In the genomic region with DNA sequence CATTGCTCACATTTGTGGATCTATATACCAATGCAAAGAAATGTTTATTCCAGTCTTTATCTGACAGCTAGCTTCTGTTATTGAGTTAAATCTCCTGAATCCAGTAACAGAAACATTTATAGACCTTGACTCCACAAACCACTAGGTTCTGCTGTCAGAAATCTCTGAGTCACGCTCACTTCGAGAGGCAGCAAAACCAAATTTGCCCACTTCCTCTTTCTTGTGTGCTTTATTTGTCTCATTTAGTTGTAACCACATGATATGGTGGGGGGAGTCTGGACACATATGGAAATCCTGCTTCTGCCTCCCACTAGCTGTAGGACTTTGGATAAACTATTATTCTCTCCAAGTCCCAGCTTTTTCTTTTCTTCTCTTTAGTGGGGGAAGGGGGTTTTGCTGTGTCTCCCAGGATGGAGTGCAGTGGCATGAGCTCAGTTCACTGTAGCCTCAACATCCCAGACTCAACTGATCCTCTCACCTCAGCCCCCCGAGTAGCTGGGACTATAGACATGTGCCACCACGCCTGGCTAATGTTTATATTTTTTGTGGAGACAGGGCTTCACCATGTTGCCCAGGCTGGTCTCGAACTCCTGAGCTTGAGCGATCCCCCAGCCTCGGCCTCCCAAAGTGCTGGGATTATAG, we compare ENCODE assay signal across 1 cellular context.
TF ChIP-seq lines count a peak whose summit lies in the region.

No MANE protein-coding gene starts in this region.

TF ChIP-seq in GM12878, 131 proteins besides CTCF, POLR2A, EP300 and RAD21 (continued from another document):
- TF ChIP-seq NRF1 (conservative IDR thresholded peaks at IDR 0.05; ENCODE audit: low read depth, low read length) (no peak), JUND (IDR thresholded peaks at IDR 0.05; ENCODE audit: low read depth, low read length) (0 out of 2 replicates have a peak, but pooled peaks have one; percentile 32), CREM (IDR thresholded peaks at IDR 0.05; ENCODE audit: low read depth) (peak; percentile 46; the same call in 1 of the 2 replicates), NBN (IDR thresholded peaks at IDR 0.05) (peak; percentile 48; the same call in 1 of the 2 replicates), SRF (IDR thresholded peaks at IDR 0.05; ENCODE audit: low read depth in 2 of 2, low read length in 2 of 2) (peak in 1 of 2 experiments; percentile 74; a peak in 1 of 4 replicates), BACH1 (IDR thresholded peaks at IDR 0.05; ENCODE audit: borderline replicate concordance) (peak; percentile 93; the same call in 1 of the 2 replicates), MYC (IDR thresholded peaks at IDR 0.05; ENCODE audit: insufficient read depth, insufficient read length, insufficient replicate concordance, low read length, severe bottlenecking) (no peak), MTA2 (IDR thresholded peaks at IDR 0.05; ENCODE audit: low read depth) (peak; percentile 95), PML (IDR thresholded peaks at IDR 0.05; ENCODE audit: low read length) (no peak), CHD1 (IDR thresholded peaks at IDR 0.05; ENCODE audit: low read depth, low read length) (no peak), GATAD2B (conservative IDR thresholded peaks at IDR 0.05; ENCODE audit: low read depth) (peak; percentile 62; the same call in 1 of the 2 replicates), BHLHE40 (IDR thresholded peaks at IDR 0.05; ENCODE audit: borderline replicate concordance in 1 of 2, low read depth in 2 of 2, low read length in 1 of 2) (peak; percentile 83 to 86; a peak in 3 of 4 replicates), SPI1 (IDR thresholded peaks at IDR 0.05; ENCODE audit: borderline replicate concordance, insufficient read depth, low read depth, low read length) (peak; percentile 100), POU2F2 (IDR thresholded peaks at IDR 0.05; ENCODE audit: borderline replicate concordance, low read depth, low read length) (peak; percentile 89; the same call in 2 of the 3 replicates), SP1 (IDR thresholded peaks at IDR 0.05; ENCODE audit: low read depth, low read length) (peak; percentile 67), TCF12 (IDR thresholded peaks at IDR 0.05; ENCODE audit: low read depth, low read length) (0 out of 2 replicates have a peak, but pooled peaks have one; percentile 49), SUPT20H (IDR thresholded peaks at IDR 0.05; ENCODE audit: borderline replicate concordance, control insufficient read depth, low read depth, low read length) (no peak), FOXM1 (IDR thresholded peaks at IDR 0.05; ENCODE audit: low read depth, low read length) (peak; percentile 49; the same call in 1 of the 2 replicates), JUNB (IDR thresholded peaks at IDR 0.05) (peak; percentile 51), SMAD1 (IDR thresholded peaks at IDR 0.05; ENCODE audit: low read depth, partially characterized antibody) (no peak), YY1 (IDR thresholded peaks at IDR 0.05; ENCODE audit: low read depth, low read length) (0 out of 2 replicates have a peak, but pooled peaks have one; percentile 12), IRF4 (IDR thresholded peaks at IDR 0.05; ENCODE audit: low read depth, low read length) (peak; percentile 95), IKZF2 (IDR thresholded peaks at IDR 0.05) (peak; percentile 96 to 97), EGR1 (IDR thresholded peaks at IDR 0.05; ENCODE audit: borderline replicate concordance in 1 of 2, low read depth in 2 of 2, low read length in 2 of 2) (no peak), ZNF217 (IDR thresholded peaks at IDR 0.05) (peak; percentile 88; the same call in 1 of the 2 replicates), PAX5 (IDR thresholded peaks at IDR 0.05; ENCODE audit: borderline replicate concordance, low read depth, low read length) (peak; percentile 92), ATF7 (IDR thresholded peaks at IDR 0.05; ENCODE audit: low read depth) (peak; percentile 77), MTA3 (IDR thresholded peaks at IDR 0.05; ENCODE audit: borderline replicate concordance, low read length) (peak; percentile 79; the same call in 1 of the 2 replicates), RAD51 (IDR thresholded peaks at IDR 0.05) (peak; percentile 64), CHD2 (IDR thresholded peaks at IDR 0.05; ENCODE audit: borderline replicate concordance, low read depth, low read length) (peak; percentile 78; the same call in 1 of the 2 replicates), BCL11A (IDR thresholded peaks at IDR 0.05; ENCODE audit: low read depth, low read length) (peak; percentile 97), CBFB (IDR thresholded peaks at IDR 0.05; ENCODE audit: low read depth) (peak; percentile 86), NFIC (IDR thresholded peaks at IDR 0.05; ENCODE audit: low read depth, low read length) (peak; percentile 85), ZNF207 (IDR thresholded peaks at IDR 0.05; ENCODE audit: borderline replicate concordance) (no peak), RUNX3 (IDR thresholded peaks at IDR 0.05; ENCODE audit: low read length) (peak; percentile 97), DPF2 (IDR thresholded peaks at IDR 0.05) (peak; percentile 97), EED (IDR thresholded peaks at IDR 0.05; ENCODE audit: low read depth) (peak; percentile 79), TCF3 (IDR thresholded peaks at IDR 0.05; ENCODE audit: borderline replicate concordance, insufficient read depth, low read depth, low read length) (peak; percentile 66; the same call in 1 of the 2 replicates)
- TF ChIP-seq, protein P1, sequence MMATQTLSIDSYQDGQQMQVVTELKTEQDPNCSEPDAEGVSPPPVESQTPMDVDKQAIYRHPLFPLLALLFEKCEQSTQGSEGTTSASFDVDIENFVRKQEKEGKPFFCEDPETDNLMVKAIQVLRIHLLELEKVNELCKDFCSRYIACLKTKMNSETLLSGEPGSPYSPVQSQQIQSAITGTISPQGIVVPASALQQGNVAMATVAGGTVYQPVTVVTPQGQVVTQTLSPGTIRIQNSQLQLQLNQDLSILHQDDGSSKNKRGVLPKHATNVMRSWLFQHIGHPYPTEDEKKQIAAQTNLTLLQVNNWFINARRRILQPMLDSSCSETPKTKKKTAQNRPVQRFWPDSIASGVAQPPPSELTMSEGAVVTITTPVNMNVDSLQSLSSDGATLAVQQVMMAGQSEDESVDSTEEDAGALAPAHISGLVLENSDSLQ (IDR thresholded peaks at IDR 0.05), result no peak
- TF ChIP-seq, protein P2, sequence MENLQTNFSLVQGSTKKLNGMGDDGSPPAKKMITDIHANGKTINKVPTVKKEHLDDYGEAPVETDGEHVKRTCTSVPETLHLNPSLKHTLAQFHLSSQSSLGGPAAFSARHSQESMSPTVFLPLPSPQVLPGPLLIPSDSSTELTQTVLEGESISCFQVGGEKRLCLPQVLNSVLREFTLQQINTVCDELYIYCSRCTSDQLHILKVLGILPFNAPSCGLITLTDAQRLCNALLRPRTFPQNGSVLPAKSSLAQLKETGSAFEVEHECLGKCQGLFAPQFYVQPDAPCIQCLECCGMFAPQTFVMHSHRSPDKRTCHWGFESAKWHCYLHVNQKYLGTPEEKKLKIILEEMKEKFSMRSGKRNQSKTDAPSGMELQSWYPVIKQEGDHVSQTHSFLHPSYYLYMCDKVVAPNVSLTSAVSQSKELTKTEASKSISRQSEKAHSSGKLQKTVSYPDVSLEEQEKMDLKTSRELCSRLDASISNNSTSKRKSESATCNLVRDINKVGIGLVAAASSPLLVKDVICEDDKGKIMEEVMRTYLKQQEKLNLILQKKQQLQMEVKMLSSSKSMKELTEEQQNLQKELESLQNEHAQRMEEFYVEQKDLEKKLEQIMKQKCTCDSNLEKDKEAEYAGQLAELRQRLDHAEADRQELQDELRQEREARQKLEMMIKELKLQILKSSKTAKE (IDR thresholded peaks at IDR 0.05; ENCODE audit: low read depth, poor library complexity, severe bottlenecking), result peak; percentile 73
- TF ChIP-seq, protein P3, sequence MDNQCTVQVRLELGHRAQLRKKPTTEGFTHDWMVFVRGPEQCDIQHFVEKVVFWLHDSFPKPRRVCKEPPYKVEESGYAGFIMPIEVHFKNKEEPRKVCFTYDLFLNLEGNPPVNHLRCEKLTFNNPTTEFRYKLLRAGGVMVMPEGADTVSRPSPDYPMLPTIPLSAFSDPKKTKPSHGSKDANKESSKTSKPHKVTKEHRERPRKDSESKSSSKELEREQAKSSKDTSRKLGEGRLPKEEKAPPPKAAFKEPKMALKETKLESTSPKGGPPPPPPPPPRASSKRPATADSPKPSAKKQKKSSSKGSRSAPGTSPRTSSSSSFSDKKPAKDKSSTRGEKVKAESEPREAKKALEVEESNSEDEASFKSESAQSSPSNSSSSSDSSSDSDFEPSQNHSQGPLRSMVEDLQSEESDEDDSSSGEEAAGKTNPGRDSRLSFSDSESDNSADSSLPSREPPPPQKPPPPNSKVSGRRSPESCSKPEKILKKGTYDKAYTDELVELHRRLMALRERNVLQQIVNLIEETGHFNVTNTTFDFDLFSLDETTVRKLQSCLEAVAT (IDR thresholded peaks at IDR 0.05), result peak; percentile 53; the same call in 1 of the 2 replicates
- TF ChIP-seq, protein P4, sequence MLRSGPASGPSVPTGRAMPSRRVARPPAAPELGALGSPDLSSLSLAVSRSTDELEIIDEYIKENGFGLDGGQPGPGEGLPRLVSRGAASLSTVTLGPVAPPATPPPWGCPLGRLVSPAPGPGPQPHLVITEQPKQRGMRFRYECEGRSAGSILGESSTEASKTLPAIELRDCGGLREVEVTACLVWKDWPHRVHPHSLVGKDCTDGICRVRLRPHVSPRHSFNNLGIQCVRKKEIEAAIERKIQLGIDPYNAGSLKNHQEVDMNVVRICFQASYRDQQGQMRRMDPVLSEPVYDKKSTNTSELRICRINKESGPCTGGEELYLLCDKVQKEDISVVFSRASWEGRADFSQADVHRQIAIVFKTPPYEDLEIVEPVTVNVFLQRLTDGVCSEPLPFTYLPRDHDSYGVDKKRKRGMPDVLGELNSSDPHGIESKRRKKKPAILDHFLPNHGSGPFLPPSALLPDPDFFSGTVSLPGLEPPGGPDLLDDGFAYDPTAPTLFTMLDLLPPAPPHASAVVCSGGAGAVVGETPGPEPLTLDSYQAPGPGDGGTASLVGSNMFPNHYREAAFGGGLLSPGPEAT (IDR thresholded peaks at IDR 0.05; ENCODE audit: low read depth), result peak; percentile 85
- TF ChIP-seq, protein P5, sequence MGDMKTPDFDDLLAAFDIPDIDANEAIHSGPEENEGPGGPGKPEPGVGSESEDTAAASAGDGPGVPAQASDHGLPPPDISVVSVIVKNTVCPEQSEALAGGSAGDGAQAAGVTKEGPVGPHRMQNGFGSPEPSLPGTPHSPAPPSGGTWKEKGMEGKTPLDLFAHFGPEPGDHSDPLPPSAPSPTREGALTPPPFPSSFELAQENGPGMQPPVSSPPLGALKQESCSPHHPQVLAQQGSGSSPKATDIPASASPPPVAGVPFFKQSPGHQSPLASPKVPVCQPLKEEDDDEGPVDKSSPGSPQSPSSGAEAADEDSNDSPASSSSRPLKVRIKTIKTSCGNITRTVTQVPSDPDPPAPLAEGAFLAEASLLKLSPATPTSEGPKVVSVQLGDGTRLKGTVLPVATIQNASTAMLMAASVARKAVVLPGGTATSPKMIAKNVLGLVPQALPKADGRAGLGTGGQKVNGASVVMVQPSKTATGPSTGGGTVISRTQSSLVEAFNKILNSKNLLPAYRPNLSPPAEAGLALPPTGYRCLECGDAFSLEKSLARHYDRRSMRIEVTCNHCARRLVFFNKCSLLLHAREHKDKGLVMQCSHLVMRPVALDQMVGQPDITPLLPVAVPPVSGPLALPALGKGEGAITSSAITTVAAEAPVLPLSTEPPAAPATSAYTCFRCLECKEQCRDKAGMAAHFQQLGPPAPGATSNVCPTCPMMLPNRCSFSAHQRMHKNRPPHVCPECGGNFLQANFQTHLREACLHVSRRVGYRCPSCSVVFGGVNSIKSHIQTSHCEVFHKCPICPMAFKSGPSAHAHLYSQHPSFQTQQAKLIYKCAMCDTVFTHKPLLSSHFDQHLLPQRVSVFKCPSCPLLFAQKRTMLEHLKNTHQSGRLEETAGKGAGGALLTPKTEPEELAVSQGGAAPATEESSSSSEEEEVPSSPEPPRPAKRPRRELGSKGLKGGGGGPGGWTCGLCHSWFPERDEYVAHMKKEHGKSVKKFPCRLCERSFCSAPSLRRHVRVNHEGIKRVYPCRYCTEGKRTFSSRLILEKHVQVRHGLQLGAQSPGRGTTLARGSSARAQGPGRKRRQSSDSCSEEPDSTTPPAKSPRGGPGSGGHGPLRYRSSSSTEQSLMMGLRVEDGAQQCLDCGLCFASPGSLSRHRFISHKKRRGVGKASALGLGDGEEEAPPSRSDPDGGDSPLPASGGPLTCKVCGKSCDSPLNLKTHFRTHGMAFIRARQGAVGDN (IDR thresholded peaks at IDR 0.05), result no peak
- TF ChIP-seq, protein P6, sequence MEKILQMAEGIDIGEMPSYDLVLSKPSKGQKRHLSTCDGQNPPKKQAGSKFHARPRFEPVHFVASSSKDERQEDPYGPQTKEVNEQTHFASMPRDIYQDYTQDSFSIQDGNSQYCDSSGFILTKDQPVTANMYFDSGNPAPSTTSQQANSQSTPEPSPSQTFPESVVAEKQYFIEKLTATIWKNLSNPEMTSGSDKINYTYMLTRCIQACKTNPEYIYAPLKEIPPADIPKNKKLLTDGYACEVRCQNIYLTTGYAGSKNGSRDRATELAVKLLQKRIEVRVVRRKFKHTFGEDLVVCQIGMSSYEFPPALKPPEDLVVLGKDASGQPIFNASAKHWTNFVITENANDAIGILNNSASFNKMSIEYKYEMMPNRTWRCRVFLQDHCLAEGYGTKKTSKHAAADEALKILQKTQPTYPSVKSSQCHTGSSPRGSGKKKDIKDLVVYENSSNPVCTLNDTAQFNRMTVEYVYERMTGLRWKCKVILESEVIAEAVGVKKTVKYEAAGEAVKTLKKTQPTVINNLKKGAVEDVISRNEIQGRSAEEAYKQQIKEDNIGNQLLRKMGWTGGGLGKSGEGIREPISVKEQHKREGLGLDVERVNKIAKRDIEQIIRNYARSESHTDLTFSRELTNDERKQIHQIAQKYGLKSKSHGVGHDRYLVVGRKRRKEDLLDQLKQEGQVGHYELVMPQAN (conservative IDR thresholded peaks at IDR 0.05), result 0 out of 2 replicates have a peak, but pooled peaks have one; percentile 32
- TF ChIP-seq, protein P7, sequence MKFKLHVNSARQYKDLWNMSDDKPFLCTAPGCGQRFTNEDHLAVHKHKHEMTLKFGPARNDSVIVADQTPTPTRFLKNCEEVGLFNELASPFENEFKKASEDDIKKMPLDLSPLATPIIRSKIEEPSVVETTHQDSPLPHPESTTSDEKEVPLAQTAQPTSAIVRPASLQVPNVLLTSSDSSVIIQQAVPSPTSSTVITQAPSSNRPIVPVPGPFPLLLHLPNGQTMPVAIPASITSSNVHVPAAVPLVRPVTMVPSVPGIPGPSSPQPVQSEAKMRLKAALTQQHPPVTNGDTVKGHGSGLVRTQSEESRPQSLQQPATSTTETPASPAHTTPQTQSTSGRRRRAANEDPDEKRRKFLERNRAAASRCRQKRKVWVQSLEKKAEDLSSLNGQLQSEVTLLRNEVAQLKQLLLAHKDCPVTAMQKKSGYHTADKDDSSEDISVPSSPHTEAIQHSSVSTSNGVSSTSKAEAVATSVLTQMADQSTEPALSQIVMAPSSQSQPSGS (IDR thresholded peaks at IDR 0.05; ENCODE audit: low read length), result peak; percentile 88
- TF ChIP-seq, protein P8, sequence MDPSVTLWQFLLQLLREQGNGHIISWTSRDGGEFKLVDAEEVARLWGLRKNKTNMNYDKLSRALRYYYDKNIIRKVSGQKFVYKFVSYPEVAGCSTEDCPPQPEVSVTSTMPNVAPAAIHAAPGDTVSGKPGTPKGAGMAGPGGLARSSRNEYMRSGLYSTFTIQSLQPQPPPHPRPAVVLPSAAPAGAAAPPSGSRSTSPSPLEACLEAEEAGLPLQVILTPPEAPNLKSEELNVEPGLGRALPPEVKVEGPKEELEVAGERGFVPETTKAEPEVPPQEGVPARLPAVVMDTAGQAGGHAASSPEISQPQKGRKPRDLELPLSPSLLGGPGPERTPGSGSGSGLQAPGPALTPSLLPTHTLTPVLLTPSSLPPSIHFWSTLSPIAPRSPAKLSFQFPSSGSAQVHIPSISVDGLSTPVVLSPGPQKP (IDR thresholded peaks at IDR 0.05; ENCODE audit: low read depth, low read length), result no peak
